Comparison of ENCODE assay signal across 9 cellular contexts in the genomic region with DNA sequence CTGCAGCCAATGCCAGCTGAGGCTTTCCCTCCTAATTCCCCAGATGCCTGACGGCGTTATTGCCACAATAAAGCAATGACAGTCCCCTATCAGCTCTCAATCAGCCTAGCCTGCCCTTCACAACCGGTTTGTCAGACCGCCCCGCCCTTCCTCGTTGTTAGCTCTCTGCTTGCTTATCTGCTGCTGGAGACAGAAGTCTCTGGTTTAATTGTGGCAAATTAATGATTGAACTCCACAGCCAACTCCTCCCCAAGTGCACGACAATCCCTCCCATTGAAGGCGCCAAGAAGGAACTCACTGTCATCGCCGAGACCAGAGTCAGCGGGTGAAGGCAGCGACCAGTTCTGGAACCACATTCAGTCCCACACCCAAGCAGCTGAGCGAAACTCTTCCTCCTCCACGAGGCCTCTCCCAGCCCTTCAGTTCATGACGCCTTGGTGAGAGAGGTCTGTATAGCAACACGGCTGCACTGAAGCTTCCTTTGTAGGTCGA.
DNase-seq lines count a peak whose midpoint lies in the region; ATAC-seq, FAIRE-seq and TF ChIP-seq lines count a peak whose summit lies in the region.
"Had no signal": no experiment of that assay in that cellular context is flagged by ENCODE, and none has a peak within 500 bp of the region (broad histone marks: within the 10 kb centered on the region; RNA-seq: fewer than 3 reads in every experiment).

No MANE protein-coding gene starts in this region.

- peak overlapping the region; percentile 33 to 86 (median 72) for H3K4me3 Mint-ChIP-seq in CD8-positive, alpha-beta memory T cell

- H3K36me3 Mint-ChIP-seq in CD8-positive, alpha-beta memory T cell, result peaks cover 0 to 3% (median 0%) of the 10 kb centered on the region in 3 donors

- 2 to 3% methylated on average over 10 to 17 of the region's 17 CpGs for WGBS in body of pancreas, 2 donors
- WGBS in prostate gland, result 13% methylated on average over 17 of the region's 17 CpGs

- ATAC-seq in GM21723 (IDR thresholded peaks at IDR 0.05; ENCODE audit: unreplicated experiment) (peak; percentile 57), body of pancreas (peak; percentile 67)

- DNase-seq in CD8-positive, alpha-beta memory T cell, result peak in 3 of 5 donors; percentile 6 to 57 (median 18)
- DNase-seq in NOMO-1 (lab: John Stamatoyannopoulos, UW; ENCODE audit: unreplicated experiment in 2 of 2), result peak; percentile 62 to 71
- peak; percentile 47 to 63 (median 55) for DNase-seq in body of pancreas
- DNase-seq in prostate gland (ENCODE audit: low spot score), result peak; percentile 72
- no peak for DNase-seq in GM12892 (ENCODE audit: insufficient read length)
- no peak for DNase-seq in D341Med (ENCODE audit: low spot score)
- DNase-seq in activated CD8-positive, alpha-beta memory T cell treated with anti-CD3 and anti-CD28 coated beads for 24 hours, result no peak
- DNase-seq: right lobe of liver had no signal

- H3K27ac ChIP-seq in CD8-positive, alpha-beta memory T cell (ENCODE audit: low read depth, low read length), result no peak overlapping the region
- H3K27ac ChIP-seq in body of pancreas, result peak overlapping the region; percentile 17 to 80 (median 67)
- peak overlapping the region in 1 of 2 donors; percentile 31 for H3K27ac ChIP-seq in prostate gland
- H3K27ac ChIP-seq: right lobe of liver had no signal

- H3K9me3 Mint-ChIP-seq in CD8-positive, alpha-beta memory T cell, result peaks cover 0 to 5% (median 0%) of the 10 kb centered on the region in 5 donors

- peaks cover 10 to 25% (median 18%) of the 10 kb centered on the region in 3 donors for H3K4me1 Mint-ChIP-seq in CD8-positive, alpha-beta memory T cell

- H3K27me3 ChIP-seq in CD8-positive, alpha-beta memory T cell (ENCODE audit: insufficient read depth, low read length, poor library complexity, severe bottlenecking), result peaks cover 6% of the 10 kb centered on the region
- H3K27me3 ChIP-seq in body of pancreas (no peaks in the 10 kb centered on the region), prostate gland (replicated peaks; ENCODE audit: insufficient read depth) (no peaks in the 10 kb centered on the region)
- H3K27me3 ChIP-seq: right lobe of liver had no signal

- peaks cover 17 to 55% of the 10 kb centered on the region in 2 donors for H3K27me3 Mint-ChIP-seq in CD8-positive, alpha-beta memory T cell

- no peak for FAIRE-seq in GM12892 (lab: Jason Lieb, UNC)

- TF ChIP-seq POLR2A in body of pancreas (IDR thresholded peaks at IDR 0.05), result peak in 2 of 3 donors; percentile 53 to 55
- TF ChIP-seq POLR2A in prostate gland (IDR thresholded peaks at IDR 0.05), result no peak
- no peak for TF ChIP-seq POLR2A in GM12892 (IDR thresholded peaks at IDR 0.05; ENCODE audit: low read depth, low read length)

- H3K4me3 ChIP-seq in CD8-positive, alpha-beta memory T cell (ENCODE audit: low read length), result peak overlapping the region; percentile 24
- H3K4me3 ChIP-seq in body of pancreas (no peak overlapping the region), prostate gland (no peak overlapping the region)
- H3K4me3 ChIP-seq: right lobe of liver had no signal

- peaks cover 5% of the 10 kb centered on the region for H3K4me1 ChIP-seq in CD8-positive, alpha-beta memory T cell (ENCODE audit: insufficient read depth, low read length)
- H3K4me1 ChIP-seq in body of pancreas (peaks cover 47% of the 10 kb centered on the region), prostate gland (replicated peaks) (no peaks in the 10 kb centered on the region)
- H3K4me1 ChIP-seq: right lobe of liver had no signal

- no peaks in the 10 kb centered on the region for H3K36me3 ChIP-seq in CD8-positive, alpha-beta memory T cell (ENCODE audit: insufficient read depth, low read length)
- H3K36me3 ChIP-seq in body of pancreas (replicated peaks in 1 of 2; ENCODE audit: insufficient read depth in 1 of 2, low read depth in 2 of 2) (no peaks in the 10 kb centered on the region), prostate gland (no peaks in the 10 kb centered on the region)
- H3K36me3 ChIP-seq: right lobe of liver had no signal

- TF ChIP-seq CTCF in body of pancreas (IDR thresholded peaks at IDR 0.05), result no peak
- no peak for TF ChIP-seq CTCF in prostate gland (IDR thresholded peaks at IDR 0.05)

- no peaks in the 10 kb centered on the region for H3K9me3 ChIP-seq in CD8-positive, alpha-beta memory T cell (ENCODE audit: low read length)
- no peaks in the 10 kb centered on the region for H3K9me3 ChIP-seq in body of pancreas
- H3K9me3 ChIP-seq in prostate gland, result no peaks in the 10 kb centered on the region
- H3K9me3 ChIP-seq: right lobe of liver had no signal

- H3K27ac Mint-ChIP-seq in CD8-positive, alpha-beta memory T cell, result peak overlapping the region; percentile 7 to 78 (median 50)

- CTCF ChIA-PET in CD8-positive, alpha-beta memory T cell (lab: Charles Lee), result interaction anchor here (1.2 kb wide), 1 partner anchor 108 kb away, joined by 3 read pairs; no protein-coding TSS in a partner anchor

- POLR2A ChIA-PET in CD8-positive, alpha-beta memory T cell (lab: Charles Lee), result interaction anchor here (0.5 kb wide), 1 partner anchor 499 kb away, joined by 3 read pairs; no protein-coding TSS in a partner anchor

- intact Hi-C loops in body of pancreas (cut with DNase I) (loop anchor here (10.0 kb wide), 1 partner anchor 57 kb away; no protein-coding TSS in a partner anchor), prostate gland (cut with DNase I) (no loop called here)

Comparison
In these comparisons a context has a peak if more than half of its experiments do, and no peak if none do; other contexts are left out.
1. DNase-seq: peak in CD8-positive, alpha-beta memory T cell (3 of 5), NOMO-1 (2 of 2), body of pancreas (4 of 4) and prostate gland (single experiment); none in GM12892 (single experiment), D341Med (single experiment) and activated CD8-positive, alpha-beta memory T cell treated with anti-CD3 and anti-CD28 coated beads for 24 hours (single experiment).
2. POLR2A ChIP-seq: peak in body of pancreas (2 of 3); none in prostate gland (single experiment) and GM12892 (single experiment).